In genomic region chr7:135670179-135670578, GRCh38 we compare ENCODE assay signal across 18 cellular contexts. TPM values are rescaled to one million over a fixed set of nuclear protein-coding genes. Genes with fewer than 3 reads are reported as not detected.
DNase-seq lines count a peak whose midpoint lies in the region; ATAC-seq and TF ChIP-seq lines count a peak whose summit lies in the region.
"Had no signal": no experiment of that assay in that cellular context is flagged by ENCODE, and none has a peak within 500 bp of the region (broad histone marks: within the 10 kb centered on the region; RNA-seq: fewer than 3 reads in every experiment).

No MANE protein-coding gene starts in this region.

- H3K27ac ChIP-seq in left ventricle myocardium inferior (replicated peaks) (peak overlapping the region; percentile 53), subcutaneous abdominal adipose tissue (ENCODE audit: low read depth, low read length) (peak overlapping the region; percentile 59)
- H3K27ac ChIP-seq: 22Rv1, HL-60 had no signal

- peaks cover 51% of the 10 kb centered on the region for H3K4me1 Mint-ChIP-seq in activated naive CD8-positive, alpha-beta T cell (ENCODE audit: low read depth)
- H3K4me1 Mint-ChIP-seq in activated naive CD8-positive, alpha-beta T cell treated with anti-CD3 and anti-CD28 coated beads for 36 hours = peaks cover 27% of the 10 kb centered on the region

- peak overlapping the region in 1 of 5 donors; percentile 41 for H3K9ac ChIP-seq in subcutaneous abdominal adipose tissue (ENCODE audit: low read length in 5 of 5)

- peaks cover 89% of the 10 kb centered on the region for H3K4me1 ChIP-seq in left ventricle myocardium inferior
- peaks cover 5 to 40% (median 34%) of the 10 kb centered on the region in 5 donors for H3K4me1 ChIP-seq in subcutaneous abdominal adipose tissue (ENCODE audit: control insufficient read depth in 5 of 5, insufficient read depth in 5 of 5, low read length in 5 of 5)

- H3K27me3 Mint-ChIP-seq in activated naive CD8-positive, alpha-beta T cell = no peaks in the 10 kb centered on the region
- no peaks in the 10 kb centered on the region for H3K27me3 Mint-ChIP-seq in activated naive CD8-positive, alpha-beta T cell treated with anti-CD3 and anti-CD28 coated beads for 36 hours
- H3K27me3 Mint-ChIP-seq: naive B cell had no signal

- H3K27me3 ChIP-seq in left ventricle myocardium inferior (ENCODE audit: low read depth) (no peaks in the 10 kb centered on the region), subcutaneous abdominal adipose tissue (ENCODE audit: control insufficient read depth in 5 of 5, insufficient read depth in 4 of 5, low read length in 5 of 5) (no peaks in the 10 kb centered on the region)

- H3K4me3 ChIP-seq in astrocyte of the spinal cord (ENCODE audit: low read depth, low read length) (no peak overlapping the region), left ventricle myocardium inferior (no peak overlapping the region), subcutaneous abdominal adipose tissue (ENCODE audit: low read depth in 1 of 5, low read length in 5 of 5) (no peak overlapping the region)

- intact Hi-C loops in left ventricle myocardium inferior (cut with micrococcal nuclease) = loop anchor here (10.0 kb wide), 1 partner anchor 125 kb away; no protein-coding TSS in a partner anchor

- H3K36me3 Mint-ChIP-seq in activated naive CD8-positive, alpha-beta T cell = peaks cover 6% of the 10 kb centered on the region
- H3K36me3 Mint-ChIP-seq in activated naive CD8-positive, alpha-beta T cell treated with anti-CD3 and anti-CD28 coated beads for 36 hours = peaks cover 24% of the 10 kb centered on the region

- no peak for DNase-seq in activated naive CD8-positive, alpha-beta T cell treated with anti-CD3 and anti-CD28 coated beads for 36 hours
- DNase-seq in astrocyte of the spinal cord (ENCODE audit: low read depth, low spot score) (peak; percentile 63), left ventricle myocardium inferior (no peak), KG1 (lab: John Stamatoyannopoulos, UW) (no peak), NCI-H146 treated with DMSO at 0.1 percent for 48 hours (lab: John Stamatoyannopoulos, UW; ENCODE audit: unreplicated experiment) (no peak)
- DNase-seq: activated CD4-positive, alpha-beta T cell treated with anti-CD3 and anti-CD28 coated beads, Interleukin-2, amount 50 U/mL, for 4 hours; activated naive CD4-positive, alpha-beta T cell treated with Interleukin-2 at 50 U/mL for 16 hours; DMS79 treated with DMSO at 0.1 percent for 48 hours; effector memory CD4-positive, alpha-beta T cell; naive B cell; NCI-H146; T-helper 1 cell had no signal

- no peak for ATAC-seq in HG02678 (IDR thresholded peaks at IDR 0.05; ENCODE audit: unreplicated experiment)
- ATAC-seq: stimulated activated effector memory CD8-positive, alpha-beta T cell treated with anti-CD3 and anti-CD28 coated beads, Interleukin-12 subunit alpha, Interleukin-12 subunit beta, amount 100 ng/mL, for 72 hours had no signal

- H3K36me3 ChIP-seq in left ventricle myocardium inferior = peaks cover 6% of the 10 kb centered on the region
- peaks cover 4 to 13% (median 6%) of the 10 kb centered on the region in 5 donors for H3K36me3 ChIP-seq in subcutaneous abdominal adipose tissue (ENCODE audit: control insufficient read depth in 5 of 5, insufficient read depth in 5 of 5, low read length in 5 of 5)

- H3K27ac Mint-ChIP-seq in activated naive CD8-positive, alpha-beta T cell = peak overlapping the region; percentile 16
- no peak overlapping the region for H3K27ac Mint-ChIP-seq in activated naive CD8-positive, alpha-beta T cell treated with anti-CD3 and anti-CD28 coated beads for 36 hours
- H3K27ac Mint-ChIP-seq: stimulated activated effector memory CD8-positive, alpha-beta T cell treated with anti-CD3 and anti-CD28 coated beads, Interleukin-12 subunit alpha, Interleukin-12 subunit beta, amount 100 ng/mL, for 72 hours had no signal

- no peaks in the 10 kb centered on the region for H3K9me3 Mint-ChIP-seq in activated naive CD8-positive, alpha-beta T cell (ENCODE audit: low read depth)
- H3K9me3 Mint-ChIP-seq in activated naive CD8-positive, alpha-beta T cell treated with anti-CD3 and anti-CD28 coated beads for 36 hours = no peaks in the 10 kb centered on the region
- H3K9me3 Mint-ChIP-seq: stimulated activated effector memory CD8-positive, alpha-beta T cell treated with anti-CD3 and anti-CD28 coated beads, Interleukin-12 subunit alpha, Interleukin-12 subunit beta, amount 100 ng/mL, for 72 hours had no signal

- no peak overlapping the region for H3K4me3 Mint-ChIP-seq in activated naive CD8-positive, alpha-beta T cell
- no peak overlapping the region for H3K4me3 Mint-ChIP-seq in activated naive CD8-positive, alpha-beta T cell treated with anti-CD3 and anti-CD28 coated beads for 36 hours
- H3K4me3 Mint-ChIP-seq: naive B cell; stimulated activated effector memory CD8-positive, alpha-beta T cell treated with anti-CD3 and anti-CD28 coated beads, Interleukin-12 subunit alpha, Interleukin-12 subunit beta, amount 100 ng/mL, for 72 hours had no signal

- H3K9me3 ChIP-seq in left ventricle myocardium inferior (replicated peaks) (no peaks in the 10 kb centered on the region), subcutaneous abdominal adipose tissue (ENCODE audit: control insufficient read depth in 5 of 5, low read length in 5 of 5) (no peaks in the 10 kb centered on the region)

- in situ Hi-C loops in astrocyte of the spinal cord (cut with HindIII; ENCODE audit: low sequenced_read_pairs) = no loop called here

- no peak for TF ChIP-seq CTCF in astrocyte of the spinal cord (IDR thresholded peaks at IDR 0.05; ENCODE audit: low read depth, low read length)
- no peak for TF ChIP-seq CTCF in left ventricle myocardium inferior (IDR thresholded peaks at IDR 0.05; ENCODE audit: borderline replicate concordance)

RNA-seq across cellular contexts. Expression of gene STMP1, which starts 7.9 kb away (rescaled TPM):
- total RNA-seq in activated naive CD8-positive, alpha-beta T cell treated with anti-CD3 and anti-CD28 coated beads for 36 hours = 10 to 100 TPM; 25.4 to 26.8 TPM
- total RNA-seq in left ventricle myocardium inferior = 28.2 TPM

RNA-seq across cellular contexts. Expression of gene SLC13A4, which starts 57.8 kb away (rescaled TPM):
- not detected for total RNA-seq in activated naive CD8-positive, alpha-beta T cell treated with anti-CD3 and anti-CD28 coated beads for 36 hours
- 0.44 TPM for total RNA-seq in left ventricle myocardium inferior
